In the genomic region with DNA sequence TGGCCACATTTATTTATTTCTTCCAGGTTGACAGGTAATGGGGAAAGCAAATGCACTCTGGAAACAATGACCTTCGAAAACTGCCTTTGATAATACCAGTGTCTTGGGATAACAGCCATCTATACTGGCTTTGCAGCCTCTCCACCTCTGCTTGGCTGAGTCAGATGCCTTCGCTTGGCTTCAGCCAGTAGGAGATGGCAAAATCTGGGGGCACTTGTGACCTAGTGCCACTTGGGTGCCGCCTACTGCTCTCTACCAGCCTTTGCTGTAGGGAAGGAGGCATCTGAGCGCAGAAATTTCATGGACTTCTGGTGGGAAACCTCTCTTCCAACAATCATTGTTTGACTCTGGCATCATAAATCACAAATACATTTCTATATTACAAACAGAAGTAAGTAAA, we compare ENCODE assay signal across 15 cellular contexts. TPM values are rescaled to one million over a fixed set of nuclear protein-coding genes. Genes with fewer than 3 reads are reported as not detected.
A peak's percentile ranks its signal among the peaks of the same experiment; 100 is the strongest.
DNase-seq lines count a peak whose midpoint lies in the region; ATAC-seq, FAIRE-seq and TF ChIP-seq lines count a peak whose summit lies in the region.
"Had no signal": no experiment of that assay in that cellular context is flagged by ENCODE, and none has a peak within 500 bp of the region (broad histone marks: within the 10 kb centered on the region; RNA-seq: fewer than 3 reads in every experiment).

No MANE protein-coding gene starts in this region.

- no peaks in the 10 kb centered on the region for H3K36me3 ChIP-seq in esophagus muscularis mucosa
- H3K36me3 ChIP-seq: stomach had no signal

- peaks cover 79 to 89% of the 10 kb centered on the region in 2 donors for H3K4me1 Mint-ChIP-seq in natural killer cell
- peaks cover 60 to 63% of the 10 kb centered on the region in 2 donors for H3K4me1 Mint-ChIP-seq in natural killer cell treated with Interleukin-12 subunit alpha and Interleukin-12 subunit beta and Interleukin-15 and Interleukin-18, amount 100 ng/mL, for 72 hours (ENCODE audit: low read depth in 2 of 2)
- peaks cover 51% of the 10 kb centered on the region for H3K4me1 Mint-ChIP-seq in activated T-cell treated with anti-CD3 and anti-CD28 coated beads, Interleukin-2, amount 50 U/mL, for 72 hours (ENCODE audit: low read depth)

- 92% methylated on average over 4 of the region's 4 CpGs for WGBS in esophagus muscularis mucosa

- peak overlapping the region; percentile 96 to 98 for H3K27ac Mint-ChIP-seq in natural killer cell
- H3K27ac Mint-ChIP-seq in natural killer cell treated with Interleukin-12 subunit alpha and Interleukin-12 subunit beta and Interleukin-15 and Interleukin-18, amount 100 ng/mL, for 72 hours = peak overlapping the region in 1 of 2 donors; percentile 24
- no peak overlapping the region for H3K27ac Mint-ChIP-seq in activated T-cell treated with anti-CD3 and anti-CD28 coated beads, Interleukin-2, amount 50 U/mL, for 72 hours
- H3K27ac Mint-ChIP-seq: nephron progenitor cell had no signal

- H3K27me3 Mint-ChIP-seq in natural killer cell (ENCODE audit: low read depth in 2 of 2) = no peaks in the 10 kb centered on the region
- no peaks in the 10 kb centered on the region for H3K27me3 Mint-ChIP-seq in natural killer cell treated with Interleukin-12 subunit alpha and Interleukin-12 subunit beta and Interleukin-15 and Interleukin-18, amount 100 ng/mL, for 72 hours
- H3K27me3 Mint-ChIP-seq in activated T-cell treated with anti-CD3 and anti-CD28 coated beads, Interleukin-2, amount 50 U/mL, for 72 hours (ENCODE audit: low read depth) = no peaks in the 10 kb centered on the region

- H3K27ac ChIP-seq in esophagus muscularis mucosa (replicated peaks in 1 of 4) = no peak overlapping the region
- H3K27ac ChIP-seq: stomach had no signal

- intact Hi-C loops in natural killer cell (cut with micrococcal nuclease) (no loop called here), esophagus muscularis mucosa (cut with DNase I) (no loop called here)

- in situ Hi-C loops in GM13976 (cut with MboI; ENCODE audit: low sequenced_read_pairs, unreplicated experiment) = no loop called here

- TF ChIP-seq CTCF in natural killer cell (IDR thresholded peaks at IDR 0.05) = no peak
- TF ChIP-seq CTCF in esophagus muscularis mucosa (IDR thresholded peaks at IDR 0.05) = no peak
- TF ChIP-seq CTCF in GM13976 (IDR thresholded peaks at IDR 0.05; ENCODE audit: borderline replicate concordance, control extremely low read depth, extremely low read depth, insufficient read depth, missing control alignments) = no peak

- no peak for FAIRE-seq in RCC 7860 (lab: Jason Lieb, UNC)
- FAIRE-seq: islet of Langerhans had no signal

- TF ChIP-seq EP300 in esophagus muscularis mucosa (IDR thresholded peaks at IDR 0.05) = no peak

- no peaks in the 10 kb centered on the region for H3K9me3 Mint-ChIP-seq in natural killer cell
- no peaks in the 10 kb centered on the region for H3K9me3 Mint-ChIP-seq in natural killer cell treated with Interleukin-12 subunit alpha and Interleukin-12 subunit beta and Interleukin-15 and Interleukin-18, amount 100 ng/mL, for 72 hours
- H3K9me3 Mint-ChIP-seq in activated T-cell treated with anti-CD3 and anti-CD28 coated beads, Interleukin-2, amount 50 U/mL, for 72 hours = no peaks in the 10 kb centered on the region
- H3K9me3 Mint-ChIP-seq: nephron progenitor cell had no signal

- H3K9me3 ChIP-seq in esophagus muscularis mucosa = no peaks in the 10 kb centered on the region
- H3K9me3 ChIP-seq: SK-N-SH, stomach had no signal

- peak in 1 of 3 donors; percentile 22 for ATAC-seq in natural killer cell
- no peak for ATAC-seq in natural killer cell treated with Interleukin-12 subunit alpha and Interleukin-12 subunit beta and Interleukin-15 and Interleukin-18, amount 100 ng/mL, for 72 hours
- ATAC-seq in activated T-cell treated with anti-CD3 and anti-CD28 coated beads, Interleukin-2, amount 50 U/mL, for 72 hours (replicated peaks in 1 of 2) = peak; percentile 67 to 72
- no peak for ATAC-seq in HG02884 (IDR thresholded peaks at IDR 0.05; ENCODE audit: unreplicated experiment)

- H3K4me1 ChIP-seq in esophagus muscularis mucosa = no peaks in the 10 kb centered on the region

- H3K4me3 ChIP-seq in esophagus muscularis mucosa = no peak overlapping the region
- H3K4me3 ChIP-seq: stomach had no signal

- peaks cover 19% of the 10 kb centered on the region for H3K36me3 Mint-ChIP-seq in natural killer cell
- peaks cover 5% of the 10 kb centered on the region for H3K36me3 Mint-ChIP-seq in natural killer cell treated with Interleukin-12 subunit alpha and Interleukin-12 subunit beta and Interleukin-15 and Interleukin-18, amount 100 ng/mL, for 72 hours
- H3K36me3 Mint-ChIP-seq in activated T-cell treated with anti-CD3 and anti-CD28 coated beads, Interleukin-2, amount 50 U/mL, for 72 hours (ENCODE audit: insufficient read depth in 2 of 2) = peaks cover 5 to 6% of the 10 kb centered on the region in 2 donors

- no peak for TF ChIP-seq POLR2A in esophagus muscularis mucosa (IDR thresholded peaks at IDR 0.05; ENCODE audit: low read depth)

- DNase-seq in natural killer cell (no peak), esophagus muscularis mucosa (ENCODE audit: extremely low spot score) (peak; percentile 88), SIG-M5 (lab: John Stamatoyannopoulos, UW) (no peak), RCC 7860 (ENCODE audit: low spot score) (no peak), GM13976 (ENCODE audit: low spot score) (no peak)
- DNase-seq in natural killer cell treated with Interleukin-12 subunit alpha and Interleukin-12 subunit beta and Interleukin-15 and Interleukin-18, amount 100 ng/mL, for 72 hours (ENCODE audit: low spot score) = no peak
- DNase-seq in activated T-cell treated with anti-CD3 and anti-CD28 coated beads, Interleukin-2, amount 50 U/mL, for 72 hours = peak; percentile 63 to 73
- DNase-seq: NCI-H1048, NCI-H526, nephron progenitor cell, SK-N-SH, stomach had no signal

- no peaks in the 10 kb centered on the region for H3K27me3 ChIP-seq in esophagus muscularis mucosa

- H3K4me3 Mint-ChIP-seq in natural killer cell = peak overlapping the region; percentile 14
- no peak overlapping the region for H3K4me3 Mint-ChIP-seq in natural killer cell treated with Interleukin-12 subunit alpha and Interleukin-12 subunit beta and Interleukin-15 and Interleukin-18, amount 100 ng/mL, for 72 hours
- H3K4me3 Mint-ChIP-seq in activated T-cell treated with anti-CD3 and anti-CD28 coated beads, Interleukin-2, amount 50 U/mL, for 72 hours = peak overlapping the region; percentile 64 to 87
- H3K4me3 Mint-ChIP-seq: nephron progenitor cell had no signal

RNA-seq across cellular contexts. Expression of gene FYB1, which starts 21.8 kb away (rescaled TPM):
- total RNA-seq in natural killer cell (100 to 1,000 TPM; 277 to 340 (median 295) TPM), esophagus muscularis mucosa (10 to 100 TPM in 1 of 4 donors, 1 to 10 TPM in 3; 3.2 to 12.9 (median 3.9) TPM)
- total RNA-seq in natural killer cell treated with Interleukin-12 subunit alpha and Interleukin-12 subunit beta and Interleukin-15 and Interleukin-18, amount 100 ng/mL, for 72 hours = 10 to 100 TPM; 71.9 to 72.8 TPM
- 100 to 1,000 TPM; 127 to 131 TPM for total RNA-seq in activated T-cell treated with anti-CD3 and anti-CD28 coated beads, Interleukin-2, amount 50 U/mL, for 72 hours
- total RNA-seq: fibroblast of villous mesenchyme had no signal

Comparison
In these comparisons a context has a peak if more than half of its experiments do, and no peak if none do; other contexts are left out.
1. ATAC-seq: peak in activated T-cell treated with anti-CD3 and anti-CD28 coated beads, Interleukin-2, amount 50 U/mL, for 72 hours (2 of 2); none in natural killer cell treated with Interleukin-12 subunit alpha and Interleukin-12 subunit beta and Interleukin-15 and Interleukin-18, amount 100 ng/mL, for 72 hours (0 of 2) and HG02884 (single experiment).
2. DNase-seq: peak in activated T-cell treated with anti-CD3 and anti-CD28 coated beads, Interleukin-2, amount 50 U/mL, for 72 hours (2 of 2) and esophagus muscularis mucosa (single experiment); none in natural killer cell (single experiment), natural killer cell treated with Interleukin-12 subunit alpha and Interleukin-12 subunit beta and Interleukin-15 and Interleukin-18, amount 100 ng/mL, for 72 hours (single experiment), SIG-M5 (single experiment), RCC 7860 (single experiment) and GM13976 (single experiment).
3. RNA of gene FYB1, which starts 21.8 kb away (total RNA-seq): 277 to 340 TPM in natural killer cell, 127 to 131 TPM in activated T-cell treated with anti-CD3 and anti-CD28 coated beads, Interleukin-2, amount 50 U/mL, for 72 hours and 71.9 to 72.8 TPM in natural killer cell treated with Interleukin-12 subunit alpha and Interleukin-12 subunit beta and Interleukin-15 and Interleukin-18, amount 100 ng/mL, for 72 hours; 3.2 to 12.9 TPM in esophagus muscularis mucosa; every median in the first group is over 4 times any median in the second.